Comparison of ENCODE assay signal across 20 cellular contexts in the genomic region with DNA sequence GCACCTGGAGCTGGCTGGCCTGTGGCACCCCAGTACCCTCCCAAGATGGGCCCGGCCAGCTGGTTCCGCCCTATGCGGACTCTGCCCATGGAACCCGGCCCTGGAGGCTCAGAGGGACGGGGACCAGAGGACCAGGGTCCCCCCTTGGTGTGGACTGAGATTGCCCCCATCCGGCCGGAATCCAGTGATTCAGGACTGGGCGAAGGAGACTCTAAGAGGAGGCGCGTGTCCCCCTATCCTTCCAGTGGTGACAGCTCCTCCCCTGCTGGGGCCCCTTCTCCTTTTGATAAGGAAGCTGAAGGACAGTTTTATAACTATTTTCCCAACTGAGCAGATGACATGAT. TPM values are rescaled to one million over a fixed set of nuclear protein-coding genes. Genes with fewer than 3 reads are reported as not detected.
DNase-seq lines count a peak whose midpoint lies in the region; ATAC-seq and TF ChIP-seq lines count a peak whose summit lies in the region.
"Had no signal": no experiment of that assay in that cellular context is flagged by ENCODE, and none has a peak within 500 bp of the region (broad histone marks: within the 10 kb centered on the region; RNA-seq: fewer than 3 reads in every experiment).

No MANE protein-coding gene starts in this region.

- no peak for TF ChIP-seq CTCF in activated CD8-positive, alpha-beta T cell treated with anti-CD3 and anti-CD28 coated beads for 36 hours (IDR thresholded peaks at IDR 0.05)
- peak in 1 of 2 experiments; percentile 57; a peak in 3 of 4 replicates for TF ChIP-seq CTCF in GM23338 (conservative IDR thresholded peaks at IDR 0.05; ENCODE audit: low read depth in 2 of 2)

- H3K27ac Mint-ChIP-seq in activated CD8-positive, alpha-beta T cell treated with anti-CD3 and anti-CD28 coated beads for 36 hours, result peak overlapping the region; percentile 19
- no peak overlapping the region for H3K27ac Mint-ChIP-seq in activated CD8-positive, alpha-beta T cell treated with anti-CD3 and anti-CD28 coated beads, Interleukin-2, amount 10 ng/mL, durations not matched to agents 7 days and 5 days
- no peak overlapping the region for H3K27ac Mint-ChIP-seq in GM23338
- H3K27ac Mint-ChIP-seq in natural killer cell treated with Interleukin-12 subunit alpha and Interleukin-12 subunit beta and Interleukin-15 and Interleukin-18, amount 100 ng/mL, for 72 hours, result peak overlapping the region; percentile 74 to 88
- H3K27ac Mint-ChIP-seq: HFFc6 had no signal

- no peaks in the 10 kb centered on the region for H3K4me1 ChIP-seq in GM23338 (ENCODE audit: insufficient read depth)

- H3K79me2 ChIP-seq in GM23338 (replicated peaks; ENCODE audit: insufficient read depth), result no peaks in the 10 kb centered on the region

- no peaks in the 10 kb centered on the region for H3F3A ChIP-seq in GM23338 (replicated peaks; ENCODE audit: low read depth)

- H3K27ac ChIP-seq in GM23338 (ENCODE audit: low read depth), result no peak overlapping the region
- H3K27ac ChIP-seq: 22Rv1, C4-2B, GM23248, HL-60 had no signal

- H2AFZ ChIP-seq in GM23338, result no peak overlapping the region
- H2AFZ ChIP-seq: GM23248 had no signal

- H3K4me2 ChIP-seq in GM23338, result no peak overlapping the region

- H3K4me3 Mint-ChIP-seq in activated CD8-positive, alpha-beta T cell treated with anti-CD3 and anti-CD28 coated beads for 36 hours, result no peak overlapping the region
- H3K4me3 Mint-ChIP-seq in activated CD8-positive, alpha-beta T cell treated with anti-CD3 and anti-CD28 coated beads, Interleukin-2, amount 10 ng/mL, durations not matched to agents 7 days and 5 days, result no peak overlapping the region
- no peak overlapping the region for H3K4me3 Mint-ChIP-seq in GM23338
- H3K4me3 Mint-ChIP-seq in natural killer cell treated with Interleukin-12 subunit alpha and Interleukin-12 subunit beta and Interleukin-15 and Interleukin-18, amount 100 ng/mL, for 72 hours, result peak overlapping the region; percentile 22
- H3K4me3 Mint-ChIP-seq: HFFc6 had no signal

- DNase-seq in activated CD8-positive, alpha-beta T cell treated with anti-CD3 and anti-CD28 coated beads for 36 hours, result no peak
- no peak for DNase-seq in activated CD8-positive, alpha-beta T cell treated with anti-CD3 and anti-CD28 coated beads, Interleukin-2, amount 10 ng/mL, durations not matched to agents 7 days and 5 days
- DNase-seq in GM23338 (ENCODE audit: low spot score) (peak; percentile 39), HCEC 1CT (no peak), kidney glomerular epithelial cell (lab: John Stamatoyannopoulos, UW) (no peak)
- DNase-seq in natural killer cell treated with Interleukin-12 subunit alpha and Interleukin-12 subunit beta and Interleukin-15 and Interleukin-18, amount 100 ng/mL, for 72 hours (ENCODE audit: low spot score), result no peak
- DNase-seq: COR-L47, GM23248, HFFc6, KG1, NCI-H1105, NCI-H1694 treated with DMSO at 0.1 percent for 48 hours, NCI-H69, PC-3 had no signal

- no peaks in the 10 kb centered on the region for H3K9me3 Mint-ChIP-seq in activated CD8-positive, alpha-beta T cell treated with anti-CD3 and anti-CD28 coated beads for 36 hours
- H3K9me3 Mint-ChIP-seq in activated CD8-positive, alpha-beta T cell treated with anti-CD3 and anti-CD28 coated beads, Interleukin-2, amount 10 ng/mL, durations not matched to agents 7 days and 5 days (ENCODE audit: insufficient read depth), result no peaks in the 10 kb centered on the region
- H3K9me3 Mint-ChIP-seq in GM23338, result no peaks in the 10 kb centered on the region
- no peaks in the 10 kb centered on the region for H3K9me3 Mint-ChIP-seq in natural killer cell treated with Interleukin-12 subunit alpha and Interleukin-12 subunit beta and Interleukin-15 and Interleukin-18, amount 100 ng/mL, for 72 hours
- H3K9me3 Mint-ChIP-seq: HFFc6 had no signal

- ATAC-seq in activated CD8-positive, alpha-beta T cell treated with anti-CD3 and anti-CD28 coated beads for 36 hours, result no peak
- no peak for ATAC-seq in activated CD8-positive, alpha-beta T cell treated with anti-CD3 and anti-CD28 coated beads, Interleukin-2, amount 10 ng/mL, durations not matched to agents 7 days and 5 days
- ATAC-seq in GM23338 (peak; percentile 19), esophagus mucosa (peak; percentile 20), GM21381 (IDR thresholded peaks at IDR 0.05; ENCODE audit: unreplicated experiment) (no peak)
- no peak for ATAC-seq in natural killer cell treated with Interleukin-12 subunit alpha and Interleukin-12 subunit beta and Interleukin-15 and Interleukin-18, amount 100 ng/mL, for 72 hours
- ATAC-seq: PC-3 had no signal

- peaks cover 61% of the 10 kb centered on the region for H3K36me3 Mint-ChIP-seq in activated CD8-positive, alpha-beta T cell treated with anti-CD3 and anti-CD28 coated beads for 36 hours (ENCODE audit: low read depth)
- peaks cover 43% of the 10 kb centered on the region for H3K36me3 Mint-ChIP-seq in activated CD8-positive, alpha-beta T cell treated with anti-CD3 and anti-CD28 coated beads, Interleukin-2, amount 10 ng/mL, durations not matched to agents 7 days and 5 days (ENCODE audit: low read depth)
- no peaks in the 10 kb centered on the region for H3K36me3 Mint-ChIP-seq in GM23338 (ENCODE audit: low read depth)
- H3K36me3 Mint-ChIP-seq in natural killer cell treated with Interleukin-12 subunit alpha and Interleukin-12 subunit beta and Interleukin-15 and Interleukin-18, amount 100 ng/mL, for 72 hours, result peaks cover 28% of the 10 kb centered on the region

- intact Hi-C loops in activated CD8-positive, alpha-beta T cell treated with anti-CD3 and anti-CD28 coated beads for 36 hours (cut with micrococcal nuclease), result no loop called here

- no peaks in the 10 kb centered on the region for H4K20me1 ChIP-seq in GM23338 (replicated peaks; ENCODE audit: insufficient read depth)

- CTCF ChIA-PET in activated CD8-positive, alpha-beta T cell treated with anti-CD3 and anti-CD28 coated beads for 36 hours (lab: Charles Lee), result interaction anchor here (1.3 to 18.4 kb wide), 3 partner anchors 11 to 81 kb away, joined by 3 to 424 read pairs (median 3); a partner anchor contains a TSS
- CTCF ChIA-PET in activated CD8-positive, alpha-beta T cell treated with anti-CD3 and anti-CD28 coated beads, Interleukin-2, amount 10 ng/mL, durations not matched to agents 7 days and 5 days (lab: Charles Lee), result interaction anchor here (1.4 to 24.5 kb wide), 3 partner anchors 12 to 45 kb away, joined by 4 to 474 read pairs (median 6); a partner anchor contains a TSS

- POLR2A ChIA-PET in activated CD8-positive, alpha-beta T cell treated with anti-CD3 and anti-CD28 coated beads for 36 hours (lab: Charles Lee), result interaction anchor here (1.0 to 27.1 kb wide), 4 partner anchors 8 to 79 kb away, joined by 3 to 493 read pairs (median 4); a partner anchor contains a TSS
- POLR2A ChIA-PET in activated CD8-positive, alpha-beta T cell treated with anti-CD3 and anti-CD28 coated beads, Interleukin-2, amount 10 ng/mL, durations not matched to agents 7 days and 5 days (lab: Charles Lee), result interaction anchor here (0.6 to 1.1 kb wide), 3 partner anchors 10 to 68 kb away, joined by 3 to 5 read pairs (median 3); a partner anchor contains a TSS

- H3K36me3 ChIP-seq in GM23338 (ENCODE audit: insufficient read depth), result no peaks in the 10 kb centered on the region

- no peak overlapping the region for H3K4me3 ChIP-seq in GM23338
- H3K4me3 ChIP-seq: GM23248 had no signal

- H3K27me3 Mint-ChIP-seq in activated CD8-positive, alpha-beta T cell treated with anti-CD3 and anti-CD28 coated beads for 36 hours, result no peaks in the 10 kb centered on the region
- no peaks in the 10 kb centered on the region for H3K27me3 Mint-ChIP-seq in activated CD8-positive, alpha-beta T cell treated with anti-CD3 and anti-CD28 coated beads, Interleukin-2, amount 10 ng/mL, durations not matched to agents 7 days and 5 days (ENCODE audit: low read depth)
- H3K27me3 Mint-ChIP-seq in GM23338 (ENCODE audit: insufficient read depth, low read depth, poor library complexity), result peaks cover 6% of the 10 kb centered on the region
- H3K27me3 Mint-ChIP-seq in natural killer cell treated with Interleukin-12 subunit alpha and Interleukin-12 subunit beta and Interleukin-15 and Interleukin-18, amount 100 ng/mL, for 72 hours, result no peaks in the 10 kb centered on the region

- peaks cover 38% of the 10 kb centered on the region for H3K4me1 Mint-ChIP-seq in activated CD8-positive, alpha-beta T cell treated with anti-CD3 and anti-CD28 coated beads for 36 hours (ENCODE audit: low read depth)
- peaks cover 52% of the 10 kb centered on the region for H3K4me1 Mint-ChIP-seq in activated CD8-positive, alpha-beta T cell treated with anti-CD3 and anti-CD28 coated beads, Interleukin-2, amount 10 ng/mL, durations not matched to agents 7 days and 5 days (ENCODE audit: low read depth)
- no peaks in the 10 kb centered on the region for H3K4me1 Mint-ChIP-seq in GM23338
- H3K4me1 Mint-ChIP-seq in natural killer cell treated with Interleukin-12 subunit alpha and Interleukin-12 subunit beta and Interleukin-15 and Interleukin-18, amount 100 ng/mL, for 72 hours (ENCODE audit: low read depth in 2 of 2), result peaks cover 45 to 64% of the 10 kb centered on the region in 2 donors

- no peaks in the 10 kb centered on the region for H3K27me3 ChIP-seq in GM23338 (ENCODE audit: insufficient read depth)

- H3K9me2 ChIP-seq in GM23338 (ENCODE audit: insufficient read depth), result no peaks in the 10 kb centered on the region

TF ChIP-seq in GM23338, 12 proteins besides CTCF, POLR2A, EP300 and RAD21 (continues in another document):
- no peak for TF ChIP-seq EZH2phosphoT487 (IDR thresholded peaks at IDR 0.05; ENCODE audit: unreplicated experiment)
- TF ChIP-seq STAT1 (IDR thresholded peaks at IDR 0.05; ENCODE audit: unreplicated experiment), result no peak
- no peak for TF ChIP-seq ZNF331 (CRISPR knock-in tag; IDR thresholded peaks at IDR 0.05; ENCODE audit: low read depth)

RNA-seq across cellular contexts. Expression of a gene that starts 12.0 kb away (rescaled TPM):
- total RNA-seq in activated CD8-positive, alpha-beta T cell treated with anti-CD3 and anti-CD28 coated beads for 36 hours, result 10 to 100 TPM; 53.0 to 56.9 TPM
- 10 to 100 TPM; 27.4 to 27.5 TPM for total RNA-seq in activated CD8-positive, alpha-beta T cell treated with anti-CD3 and anti-CD28 coated beads, Interleukin-2, amount 10 ng/mL, durations not matched to agents 7 days and 5 days
- not detected in 2 replicates for total RNA-seq in GM23338 (2014; rRNA removed; shearing (Covaris generic))
- polyA plus RNA-seq in GM23338 (2016; fragmentation: Nextera tagmentation; extraction: Ambion mirVana), result not detected in 2 replicates
- total RNA-seq in esophagus mucosa, result not detected
- total RNA-seq in natural killer cell treated with Interleukin-12 subunit alpha and Interleukin-12 subunit beta and Interleukin-15 and Interleukin-18, amount 100 ng/mL, for 72 hours, result 100 to 1,000 TPM; 234 to 437 TPM
- total RNA-seq: GM23248, HFFc6, MCF 10A, PC-3 had no signal
- polyA plus RNA-seq: GM23248 had no signal

RNA-seq across cellular contexts. Expression of a gene that starts 51.0 kb away (rescaled TPM):
- total RNA-seq in activated CD8-positive, alpha-beta T cell treated with anti-CD3 and anti-CD28 coated beads for 36 hours, result 10 to 100 TPM; 12.4 to 13.6 TPM
- total RNA-seq in activated CD8-positive, alpha-beta T cell treated with anti-CD3 and anti-CD28 coated beads, Interleukin-2, amount 10 ng/mL, durations not matched to agents 7 days and 5 days, result 1 to 10 TPM; 2.4 to 3.7 TPM
- total RNA-seq in GM23338 (2014; rRNA removed; shearing (Covaris generic)), result 10.6 and 12.1 TPM in 2 replicates
- polyA plus RNA-seq in GM23338 (2016; fragmentation: Nextera tagmentation; extraction: Ambion mirVana), result 2.2 and 2.5 TPM in 2 replicates
- total RNA-seq in esophagus mucosa, result 3.1 TPM
- 10 to 100 TPM; 13.1 to 22.6 TPM for total RNA-seq in natural killer cell treated with Interleukin-12 subunit alpha and Interleukin-12 subunit beta and Interleukin-15 and Interleukin-18, amount 100 ng/mL, for 72 hours

Comparison
In these comparisons a context has a peak if more than half of its experiments do, and no peak if none do; other contexts are left out.
1. H3K27ac Mint-ChIP-seq: peak in activated CD8-positive, alpha-beta T cell treated with anti-CD3 and anti-CD28 coated beads for 36 hours (single experiment) and natural killer cell treated with Interleukin-12 subunit alpha and Interleukin-12 subunit beta and Interleukin-15 and Interleukin-18, amount 100 ng/mL, for 72 hours (2 of 2); none in activated CD8-positive, alpha-beta T cell treated with anti-CD3 and anti-CD28 coated beads, Interleukin-2, amount 10 ng/mL, durations not matched to agents 7 days and 5 days (single experiment) and GM23338 (single experiment).
2. ATAC-seq: peak in GM23338 (single experiment) and esophagus mucosa (single experiment); none in activated CD8-positive, alpha-beta T cell treated with anti-CD3 and anti-CD28 coated beads for 36 hours (single experiment), activated CD8-positive, alpha-beta T cell treated with anti-CD3 and anti-CD28 coated beads, Interleukin-2, amount 10 ng/mL, durations not matched to agents 7 days and 5 days (single experiment), natural killer cell treated with Interleukin-12 subunit alpha and Interleukin-12 subunit beta and Interleukin-15 and Interleukin-18, amount 100 ng/mL, for 72 hours (0 of 2) and GM21381 (single experiment).
3. RNA of a gene that starts 12.0 kb away (total RNA-seq): 234 to 437 TPM in natural killer cell treated with Interleukin-12 subunit alpha and Interleukin-12 subunit beta and Interleukin-15 and Interleukin-18, amount 100 ng/mL, for 72 hours, 53.0 to 56.9 TPM in activated CD8-positive, alpha-beta T cell treated with anti-CD3 and anti-CD28 coated beads for 36 hours and 27.4 to 27.5 TPM in activated CD8-positive, alpha-beta T cell treated with anti-CD3 and anti-CD28 coated beads, Interleukin-2, amount 10 ng/mL, durations not matched to agents 7 days and 5 days; not detected in GM23338 and not detected in esophagus mucosa (single experiment); every median in the first group is over 10 times any median in the second.